Comparison of ENCODE assay signal across 8 cellular contexts in the genomic region with DNA sequence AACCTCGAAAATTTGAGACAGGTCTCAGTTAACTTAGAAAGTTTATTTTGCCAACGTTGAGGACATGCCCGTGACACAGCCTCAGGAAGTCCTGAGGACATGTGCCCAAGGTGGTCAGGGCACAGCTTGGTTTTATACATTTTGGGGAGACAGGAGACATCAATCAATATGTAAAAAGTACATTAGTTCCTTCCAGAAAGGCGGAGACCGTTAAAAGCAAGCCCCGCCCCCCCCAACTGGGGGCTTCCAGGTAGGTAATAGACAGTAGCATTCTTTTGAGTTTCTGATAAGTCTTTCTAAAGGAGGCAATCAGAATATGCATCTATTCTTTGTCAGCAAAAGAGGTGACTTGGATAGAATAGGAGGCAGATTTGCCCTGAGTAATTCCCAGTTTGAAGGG. TPM values are rescaled to one million over a fixed set of nuclear protein-coding genes. Genes with fewer than 3 reads are reported as not detected.
DNase-seq lines count a peak whose midpoint lies in the region; ATAC-seq and TF ChIP-seq lines count a peak whose summit lies in the region.

No MANE protein-coding gene starts in this region.

- H3K9me3 ChIP-seq in esophagus squamous epithelium (no peaks in the 10 kb centered on the region), trophoblast cell (ENCODE audit: insufficient read depth, low read depth, low read length) (no peaks in the 10 kb centered on the region)

- no peak overlapping the region for H2AK5ac ChIP-seq in trophoblast cell (ENCODE audit: low read length)

- peak overlapping the region; percentile 90 for H4K12ac ChIP-seq in trophoblast cell (ENCODE audit: low read depth, low read length)

- H3K27me3 ChIP-seq in GM06990 (replicated peaks; ENCODE audit: control insufficient read depth, insufficient read depth, low read length) (no peaks in the 10 kb centered on the region), GM23338 (ENCODE audit: insufficient read depth) (no peaks in the 10 kb centered on the region), esophagus squamous epithelium (no peaks in the 10 kb centered on the region), trophoblast cell (ENCODE audit: insufficient read depth, low read length) (no peaks in the 10 kb centered on the region)

- no peak for ATAC-seq in GM23338

- H2BK12ac ChIP-seq in trophoblast cell (ENCODE audit: low read length), result no peak overlapping the region

- H3K4me2 ChIP-seq in GM23338 (peak overlapping the region; percentile 82), trophoblast cell (ENCODE audit: low read length) (peak overlapping the region; percentile 80)

- intact Hi-C loops in esophagus squamous epithelium (cut with DNase I), result no loop called here

- peaks cover 10% of the 10 kb centered on the region for H3K4me1 ChIP-seq in GM23338 (ENCODE audit: insufficient read depth)
- peaks cover 6 to 34% (median 6%) of the 10 kb centered on the region in 3 donors for H3K4me1 ChIP-seq in esophagus squamous epithelium
- peaks cover 0 to 2% of the 10 kb centered on the region in 2 experiments for H3K4me1 ChIP-seq in trophoblast cell (ENCODE audit: control insufficient read depth in 1 of 2, insufficient read depth in 2 of 2, low read length in 2 of 2)

- H3K27me3 Mint-ChIP-seq in GM23338 (ENCODE audit: insufficient read depth, low read depth, poor library complexity), result peaks cover 2% of the 10 kb centered on the region

- H2BK5ac ChIP-seq in trophoblast cell (ENCODE audit: low read depth, low read length, poor library complexity), result no peak overlapping the region

- no peaks in the 10 kb centered on the region for H3K9me2 ChIP-seq in GM23338 (ENCODE audit: insufficient read depth)

- H3F3A ChIP-seq in GM23338 (replicated peaks; ENCODE audit: low read depth), result no peaks in the 10 kb centered on the region; the same call in 1 of the 2 replicates

- H2AFZ ChIP-seq in GM23338, result peak overlapping the region; percentile 100
- H2AFZ ChIP-seq in trophoblast cell (ENCODE audit: insufficient read depth, low read length, poor library complexity), result peak overlapping the region; percentile 98

- no peak for DNase-seq in GM06990 (ENCODE audit: extremely low read depth, insufficient read length)
- DNase-seq in GM23338 (ENCODE audit: low spot score), result peak; percentile 22
- DNase-seq in RWPE1 (ENCODE audit: low spot score), result no peak
- no peak for DNase-seq in esophagus squamous epithelium (lab: John Stamatoyannopoulos, UW)
- no peak for DNase-seq in trophoblast cell
- DNase-seq in glomerular visceral epithelial cell (ENCODE audit: extremely low spot score), result no peak
- DNase-seq in OCI-M1 (lab: John Stamatoyannopoulos, UW), result no peak
- no peak for DNase-seq in middle frontal gyrus (ENCODE audit: extremely low spot score, low spot score)

- H3K9me3 Mint-ChIP-seq in GM23338, result no peaks in the 10 kb centered on the region

- H3K18ac ChIP-seq in trophoblast cell (ENCODE audit: low read length), result no peak overlapping the region

- H4K20me1 ChIP-seq in GM23338 (replicated peaks; ENCODE audit: insufficient read depth), result no peaks in the 10 kb centered on the region

- no peak overlapping the region for H3K4ac ChIP-seq in trophoblast cell (ENCODE audit: low read depth, low read length)

- H3K4me3 ChIP-seq in GM06990 (replicated peaks; ENCODE audit: low read depth, low read length) (peak overlapping the region; percentile 93), GM23338 (peak overlapping the region; percentile 70), esophagus squamous epithelium (peak overlapping the region; percentile 58 to 83 (median 77)), trophoblast cell (ENCODE audit: low read depth, low read length) (peak overlapping the region; percentile 86)

- no peak for TF ChIP-seq POLR2A in esophagus squamous epithelium (IDR thresholded peaks at IDR 0.05)

- H3K4me1 Mint-ChIP-seq in GM23338, result peaks cover 12% of the 10 kb centered on the region

- CTCF ChIA-PET in RWPE1 (lab: Yijun Ruan, JAX), result interaction anchor here (0.6 to 1.4 kb wide), 4 partner anchors 13 to 162 kb away, joined by 3 to 4 read pairs (median 4); no protein-coding TSS in a partner anchor

- TF ChIP-seq CTCF in GM06990 (IDR thresholded peaks at IDR 0.05; ENCODE audit: insufficient read depth, low read length, poor library complexity, severe bottlenecking) (no peak), GM23338 (conservative IDR thresholded peaks at IDR 0.05; ENCODE audit: low read depth in 2 of 2) (no peak), RWPE1 (conservative IDR thresholded peaks at IDR 0.05; ENCODE audit: low read depth) (no peak), esophagus squamous epithelium (IDR thresholded peaks at IDR 0.05) (no peak)

- no peak overlapping the region for H3K23ac ChIP-seq in trophoblast cell (ENCODE audit: low read length)

- H4K91ac ChIP-seq in trophoblast cell (ENCODE audit: low read depth, low read length), result peak overlapping the region; percentile 64

- peak overlapping the region; percentile 90 for H3K4me3 Mint-ChIP-seq in GM23338

- peaks cover 5% of the 10 kb centered on the region for H3K79me1 ChIP-seq in trophoblast cell (ENCODE audit: low read length)

- peak overlapping the region; percentile 84 for H3K27ac Mint-ChIP-seq in GM23338

- H3K79me2 ChIP-seq in GM23338 (replicated peaks; ENCODE audit: insufficient read depth), result no peaks in the 10 kb centered on the region
- H3K79me2 ChIP-seq in trophoblast cell (ENCODE audit: control insufficient read depth, insufficient read depth, low read length, poor library complexity), result peaks cover 2% of the 10 kb centered on the region

- no peak overlapping the region for H2BK120ac ChIP-seq in trophoblast cell (ENCODE audit: insufficient read depth, low read length, poor library complexity)

- no peaks in the 10 kb centered on the region for H3K36me3 ChIP-seq in GM06990 (ENCODE audit: control insufficient read depth, insufficient read depth, low read length)
- no peaks in the 10 kb centered on the region for H3K36me3 ChIP-seq in GM23338 (ENCODE audit: insufficient read depth)
- H3K36me3 ChIP-seq in esophagus squamous epithelium, result peaks cover 0 to 3% (median 0%) of the 10 kb centered on the region in 3 donors
- H3K36me3 ChIP-seq in trophoblast cell (ENCODE audit: control insufficient read depth in 1 of 2, insufficient read depth in 2 of 2, low read length in 2 of 2), result peaks cover 0 to 2% of the 10 kb centered on the region in 2 experiments

- no peak overlapping the region for H3K9ac ChIP-seq in trophoblast cell (ENCODE audit: low read length)

- H4K8ac ChIP-seq in trophoblast cell (ENCODE audit: low read depth, low read length), result peak overlapping the region; percentile 98

- POLR2A ChIA-PET in RWPE1 (lab: Yijun Ruan, JAX; ENCODE audit: low non-redundant PET), result no interaction called here

- peaks cover 4% of the 10 kb centered on the region; the same call in 2 of the 3 replicates for H3K36me3 Mint-ChIP-seq in GM23338 (ENCODE audit: low read depth)

- H3K27ac ChIP-seq in GM23338 (ENCODE audit: low read depth) (0 out of 2 replicates have a peak overlapping the region, but pooled peaks have one; percentile 33), RWPE1 (peak overlapping the region; percentile 77), esophagus squamous epithelium (peak overlapping the region; percentile 77 to 91 (median 84)), trophoblast cell (ENCODE audit: low read depth, low read length) (peak overlapping the region; percentile 13)

- H3K14ac ChIP-seq in trophoblast cell (ENCODE audit: low read length), result no peak overlapping the region

- WGBS in esophagus squamous epithelium, 2 donors, result 14 to 30% methylated on average over 6 of the region's 6 CpGs
- no CpG with 5 or more reads among the region's 6 CpGs for whole genome bisulfite sequencing in trophoblast cell (ENCODE audit: extremely low coverage, insufficient coverage, insufficient read length)

TF ChIP-seq in GM23338, 12 proteins besides CTCF, POLR2A, EP300 and RAD21 (continues in another document):
- TF ChIP-seq JUNB (IDR thresholded peaks at IDR 0.05; ENCODE audit: unreplicated experiment), result no peak
- TF ChIP-seq, protein P1, sequence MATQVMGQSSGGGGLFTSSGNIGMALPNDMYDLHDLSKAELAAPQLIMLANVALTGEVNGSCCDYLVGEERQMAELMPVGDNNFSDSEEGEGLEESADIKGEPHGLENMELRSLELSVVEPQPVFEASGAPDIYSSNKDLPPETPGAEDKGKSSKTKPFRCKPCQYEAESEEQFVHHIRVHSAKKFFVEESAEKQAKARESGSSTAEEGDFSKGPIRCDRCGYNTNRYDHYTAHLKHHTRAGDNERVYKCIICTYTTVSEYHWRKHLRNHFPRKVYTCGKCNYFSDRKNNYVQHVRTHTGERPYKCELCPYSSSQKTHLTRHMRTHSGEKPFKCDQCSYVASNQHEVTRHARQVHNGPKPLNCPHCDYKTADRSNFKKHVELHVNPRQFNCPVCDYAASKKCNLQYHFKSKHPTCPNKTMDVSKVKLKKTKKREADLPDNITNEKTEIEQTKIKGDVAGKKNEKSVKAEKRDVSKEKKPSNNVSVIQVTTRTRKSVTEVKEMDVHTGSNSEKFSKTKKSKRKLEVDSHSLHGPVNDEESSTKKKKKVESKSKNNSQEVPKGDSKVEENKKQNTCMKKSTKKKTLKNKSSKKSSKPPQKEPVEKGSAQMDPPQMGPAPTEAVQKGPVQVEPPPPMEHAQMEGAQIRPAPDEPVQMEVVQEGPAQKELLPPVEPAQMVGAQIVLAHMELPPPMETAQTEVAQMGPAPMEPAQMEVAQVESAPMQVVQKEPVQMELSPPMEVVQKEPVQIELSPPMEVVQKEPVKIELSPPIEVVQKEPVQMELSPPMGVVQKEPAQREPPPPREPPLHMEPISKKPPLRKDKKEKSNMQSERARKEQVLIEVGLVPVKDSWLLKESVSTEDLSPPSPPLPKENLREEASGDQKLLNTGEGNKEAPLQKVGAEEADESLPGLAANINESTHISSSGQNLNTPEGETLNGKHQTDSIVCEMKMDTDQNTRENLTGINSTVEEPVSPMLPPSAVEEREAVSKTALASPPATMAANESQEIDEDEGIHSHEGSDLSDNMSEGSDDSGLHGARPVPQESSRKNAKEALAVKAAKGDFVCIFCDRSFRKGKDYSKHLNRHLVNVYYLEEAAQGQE (IDR thresholded peaks at IDR 0.05; ENCODE audit: unreplicated experiment), result no peak
- TF ChIP-seq EZH2 (IDR thresholded peaks at IDR 0.05; ENCODE audit: low read depth, unreplicated experiment), result no peak
- TF ChIP-seq ZNF331 (CRISPR knock-in tag; IDR thresholded peaks at IDR 0.05; ENCODE audit: low read depth), result no peak
- TF ChIP-seq STAT1 (IDR thresholded peaks at IDR 0.05; ENCODE audit: unreplicated experiment), result no peak
- TF ChIP-seq EZH2phosphoT487 (IDR thresholded peaks at IDR 0.05; ENCODE audit: unreplicated experiment), result no peak
- TF ChIP-seq CREB1 (CRISPR knock-in tag; IDR thresholded peaks at IDR 0.05; ENCODE audit: low read depth), result no peak

RNA-seq across cellular contexts. Expression of a gene that starts 0.6 kb away (rescaled TPM):
- 18.3 and 19.1 TPM in 2 replicates for total RNA-seq in GM23338 (2014; rRNA removed; shearing (Covaris generic))
- polyA plus RNA-seq in GM23338 (2016; fragmentation: Nextera tagmentation; extraction: Ambion mirVana), result 35.8 and 41.8 TPM in 2 replicates
- total RNA-seq in esophagus squamous epithelium, result 10 to 100 TPM; 13.2 to 29.6 (median 25.4) TPM
- polyA plus RNA-seq in trophoblast cell (2013), result 27.6 and 30.3 TPM in 2 replicates

Comparison
In these comparisons a context has a peak if more than half of its experiments do, and no peak if none do; other contexts are left out.
1. H3K27ac ChIP-seq: peak in every context shown above with its lines; median percentile 84 in esophagus squamous epithelium; 77 in RWPE1; 33 in GM23338; 13 in trophoblast cell.